In the genomic region with DNA sequence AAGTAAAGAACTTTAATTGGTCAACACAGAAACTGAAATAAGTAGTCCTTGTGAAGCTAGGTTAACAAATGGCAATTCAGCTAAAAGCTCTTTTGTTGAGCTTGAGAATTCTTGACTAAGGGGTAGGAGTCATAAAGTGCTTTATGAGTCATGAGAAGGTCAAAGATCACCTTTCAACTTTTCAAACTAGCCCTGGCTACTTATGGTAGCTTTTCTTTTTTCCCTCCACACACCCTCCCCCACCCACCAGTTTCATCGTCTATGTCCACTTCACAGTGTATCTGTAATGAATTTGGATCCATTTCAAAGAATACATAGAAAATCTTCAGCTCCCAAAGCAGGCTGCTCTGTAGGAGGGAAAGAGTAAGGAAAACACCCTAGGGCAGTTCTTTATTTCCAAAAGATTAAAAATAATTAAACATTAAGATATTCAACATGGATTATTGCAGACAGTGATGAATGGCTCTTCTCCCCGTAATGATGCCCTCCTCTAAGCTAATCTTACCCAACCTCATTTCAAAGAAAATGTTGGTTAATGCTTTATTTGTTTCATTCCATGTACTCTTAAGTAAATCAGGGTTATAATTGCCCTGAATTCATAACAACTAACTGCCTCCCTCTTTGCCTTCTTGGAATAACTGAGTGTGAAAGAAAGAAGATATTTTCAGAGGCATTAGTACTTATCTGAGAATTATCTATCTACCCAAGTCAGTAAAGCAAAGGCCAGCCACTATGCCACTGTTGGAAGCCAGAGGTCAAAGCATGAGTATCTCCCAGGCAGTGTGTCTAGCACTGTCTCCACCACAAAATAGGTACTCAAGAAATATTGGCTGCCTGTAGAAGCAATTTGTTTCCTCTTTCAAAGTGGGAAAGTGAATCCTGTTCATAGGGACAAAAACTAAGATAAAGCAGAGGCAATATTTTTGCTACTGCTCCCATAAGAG, we compare ENCODE assay signal across 1 cellular context.
TF ChIP-seq lines count a peak whose summit lies in the region.

No MANE protein-coding gene starts in this region.

TF ChIP-seq in HepG2, 621 proteins besides CTCF, POLR2A, EP300 and RAD21:
- TF ChIP-seq, protein P1, sequence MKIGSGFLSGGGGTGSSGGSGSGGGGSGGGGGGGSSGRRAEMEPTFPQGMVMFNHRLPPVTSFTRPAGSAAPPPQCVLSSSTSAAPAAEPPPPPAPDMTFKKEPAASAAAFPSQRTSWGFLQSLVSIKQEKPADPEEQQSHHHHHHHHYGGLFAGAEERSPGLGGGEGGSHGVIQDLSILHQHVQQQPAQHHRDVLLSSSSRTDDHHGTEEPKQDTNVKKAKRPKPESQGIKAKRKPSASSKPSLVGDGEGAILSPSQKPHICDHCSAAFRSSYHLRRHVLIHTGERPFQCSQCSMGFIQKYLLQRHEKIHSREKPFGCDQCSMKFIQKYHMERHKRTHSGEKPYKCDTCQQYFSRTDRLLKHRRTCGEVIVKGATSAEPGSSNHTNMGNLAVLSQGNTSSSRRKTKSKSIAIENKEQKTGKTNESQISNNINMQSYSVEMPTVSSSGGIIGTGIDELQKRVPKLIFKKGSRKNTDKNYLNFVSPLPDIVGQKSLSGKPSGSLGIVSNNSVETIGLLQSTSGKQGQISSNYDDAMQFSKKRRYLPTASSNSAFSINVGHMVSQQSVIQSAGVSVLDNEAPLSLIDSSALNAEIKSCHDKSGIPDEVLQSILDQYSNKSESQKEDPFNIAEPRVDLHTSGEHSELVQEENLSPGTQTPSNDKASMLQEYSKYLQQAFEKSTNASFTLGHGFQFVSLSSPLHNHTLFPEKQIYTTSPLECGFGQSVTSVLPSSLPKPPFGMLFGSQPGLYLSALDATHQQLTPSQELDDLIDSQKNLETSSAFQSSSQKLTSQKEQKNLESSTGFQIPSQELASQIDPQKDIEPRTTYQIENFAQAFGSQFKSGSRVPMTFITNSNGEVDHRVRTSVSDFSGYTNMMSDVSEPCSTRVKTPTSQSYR (CRISPR knock-in tag; IDR thresholded peaks at IDR 0.05; ENCODE audit: borderline replicate concordance), result peak; percentile 11; the same call in 1 of the 2 replicates
- TF ChIP-seq FOSL2 (CRISPR knock-in tag; IDR thresholded peaks at IDR 0.05) (peak; percentile 71), NR2F6 (IDR thresholded peaks at IDR 0.05) (peak; percentile 35; the same call in 1 of the 2 replicates), NR2F6 (CRISPR knock-in tag; IDR thresholded peaks at IDR 0.05) (0 out of 2 replicates have a peak, but pooled peaks have one; percentile 32), SRSF1 (optimal IDR thresholded peaks at IDR 0.05; ENCODE audit: low read depth, low read length) (no peak), NR2F1 (CRISPR knock-in tag; IDR thresholded peaks at IDR 0.05) (peak in 1 of 2 experiments; percentile 63; a peak in 2 of 4 replicates)
- TF ChIP-seq, protein P2, sequence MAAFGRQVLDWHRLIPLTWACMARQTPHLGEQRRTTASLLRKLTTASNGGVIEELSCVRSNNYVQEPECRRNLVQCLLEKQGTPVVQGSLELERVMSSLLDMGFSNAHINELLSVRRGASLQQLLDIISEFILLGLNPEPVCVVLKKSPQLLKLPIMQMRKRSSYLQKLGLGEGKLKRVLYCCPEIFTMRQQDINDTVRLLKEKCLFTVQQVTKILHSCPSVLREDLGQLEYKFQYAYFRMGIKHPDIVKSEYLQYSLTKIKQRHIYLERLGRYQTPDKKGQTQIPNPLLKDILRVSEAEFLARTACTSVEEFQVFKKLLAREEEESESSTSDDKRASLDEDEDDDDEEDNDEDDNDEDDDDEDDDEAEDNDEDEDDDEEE (CRISPR knock-in tag; IDR thresholded peaks at IDR 0.05), result no peak
